In the genomic region with DNA sequence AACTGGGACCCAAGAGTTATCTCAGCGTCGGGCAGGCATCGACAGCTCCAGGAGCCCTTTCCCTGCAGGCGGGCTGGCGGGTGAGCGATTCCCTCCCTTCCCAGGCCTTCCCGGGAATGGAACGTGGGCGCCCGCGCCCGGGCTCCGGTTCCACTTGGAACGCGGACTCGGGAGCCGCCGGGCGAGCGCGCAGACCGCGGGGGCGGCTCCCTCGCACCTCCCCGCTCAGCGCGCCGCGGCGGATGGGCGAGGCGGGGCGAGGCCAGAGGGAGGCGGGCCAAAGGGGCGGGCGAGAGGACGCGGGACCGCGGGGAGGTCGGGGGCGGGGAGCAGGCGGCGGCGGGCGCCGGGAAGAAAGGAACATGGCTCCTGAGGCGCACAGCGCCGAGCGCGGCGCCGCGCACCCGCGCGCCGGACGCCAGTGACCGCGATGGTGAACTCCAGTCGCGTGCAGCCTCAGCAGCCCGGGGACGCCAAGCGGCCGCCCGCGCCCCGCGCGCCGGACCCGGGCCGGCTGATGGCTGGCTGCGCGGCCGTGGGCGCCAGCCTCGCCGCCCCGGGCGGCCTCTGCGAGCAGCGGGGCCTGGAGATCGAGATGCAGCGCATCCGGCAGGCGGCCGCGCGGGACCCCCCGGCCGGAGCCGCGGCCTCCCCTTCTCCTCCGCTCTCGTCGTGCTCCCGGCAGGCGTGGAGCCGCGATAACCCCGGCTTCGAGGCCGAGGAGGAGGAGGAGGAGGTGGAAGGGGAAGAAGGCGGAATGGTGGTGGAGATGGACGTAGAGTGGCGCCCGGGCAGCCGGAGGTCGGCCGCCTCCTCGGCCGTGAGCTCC, we compare ENCODE assay signal across 8 cellular contexts. TPM values are rescaled to one million over a fixed set of nuclear protein-coding genes. Genes with fewer than 3 reads are reported as not detected.
DNase-seq lines count a peak whose midpoint lies in the region; ATAC-seq, FAIRE-seq and TF ChIP-seq lines count a peak whose summit lies in the region.

TSS of gene PKD2 (plus strand) at position 332 of the 829 bp plus-strand sequence. CDS start at position 431, 99 bp downstream.

- H3K4me2 ChIP-seq in A549, result peak within 1 kb of the TSS; percentile 87

- DNase-seq in A549 (ENCODE audit: low read depth in 1 of 2, low spot score in 1 of 2) (peak; percentile 49 to 67), NCI-H2227 treated with DMSO at 0.1 percent for 48 hours (lab: John Stamatoyannopoulos, UW) (peak; percentile 15), colonic mucosa (peak; percentile 89), left kidney (ENCODE audit: low read depth, low spot score) (peak; percentile 94)
- DNase-seq in activated CD4-positive, alpha-beta T cell treated with anti-CD3 and anti-CD28 coated beads for 4 hours, result peak; percentile 62 to 67
- peak; percentile 70 to 89 for DNase-seq in stimulated activated CD4-positive, alpha-beta T cell treated with anti-CD3 and anti-CD28 coated beads, Interleukin-2, amount 100 ng/mL, for 24 hours

- H3K9ac ChIP-seq in colonic mucosa (ENCODE audit: low read depth in 2 of 2, low read length in 2 of 2), result peak within 1 kb of the TSS; percentile 29 to 87

- H3K4me3 ChIP-seq in A549, result peak within 1 kb of the TSS; percentile 98
- peak within 1 kb of the TSS; percentile 90 for H3K4me3 ChIP-seq in colonic mucosa

- no peak for TF ChIP-seq EP300 in A549 (IDR thresholded peaks at IDR 0.05)

- H3K36me3 ChIP-seq in colonic mucosa, result no peaks in the 10 kb centered on the region

- intact Hi-C loops in colonic mucosa (cut with DNase I), result no loop called here

- POLR2A ChIA-PET in A549 (lab: Yijun Ruan, JAX), result no interaction called here

- no CpG with 5 or more reads among the region's 117 CpGs for WGBS in A549 (ENCODE audit: missing lambda C conversion rate)

- TF ChIP-seq POLR2A in A549 (IDR thresholded peaks at IDR 0.05; ENCODE audit: low read length), result peak; percentile 75

- H3K9me3 ChIP-seq in A549, result no peaks in the 10 kb centered on the region
- no peaks in the 10 kb centered on the region for H3K9me3 ChIP-seq in colonic mucosa

- CTCF ChIA-PET in A549 (lab: Yijun Ruan, JAX), result interaction anchor here (1.6 kb wide), 1 partner anchor 199 kb away, joined by 3 read pairs; no protein-coding TSS in a partner anchor

- H3K4me1 ChIP-seq in A549 (peaks cover 40% of the 10 kb centered on the region), colonic mucosa (no peaks in the 10 kb centered on the region)

- no peak for TF ChIP-seq RAD21 in A549 (conservative IDR thresholded peaks at IDR 0.05 in 1 of 2, IDR thresholded peaks at IDR 0.05 in 1 of 2)

- H3K27ac ChIP-seq in A549, result peak within 1 kb of the TSS; percentile 96 to 100
- peak within 1 kb of the TSS; percentile 72 for H3K27ac ChIP-seq in colonic mucosa

- TF ChIP-seq CTCF in A549 (IDR thresholded peaks at IDR 0.05) (no peak), colonic mucosa (IDR thresholded peaks at IDR 0.05) (no peak)

- H3K27me3 ChIP-seq in colonic mucosa, result no peaks in the 10 kb centered on the region

- no peak for FAIRE-seq in A549 (lab: Jason Lieb, UNC)

- ATAC-seq in A549 (peak; percentile 93 to 95), GM18508 (IDR thresholded peaks at IDR 0.05; ENCODE audit: insufficient read depth, unreplicated experiment) (peak; percentile 42), HG02973 (IDR thresholded peaks at IDR 0.05; ENCODE audit: unreplicated experiment) (peak; percentile 84)

TF ChIP-seq in A549, 52 proteins besides CTCF, POLR2A, EP300 and RAD21:
- TF ChIP-seq MAZ (IDR thresholded peaks at IDR 0.05; ENCODE audit: borderline replicate concordance, low read depth, low read length), result no peak
- TF ChIP-seq FOSL2 (IDR thresholded peaks at IDR 0.05), result no peak
- no peak for TF ChIP-seq FOSL2 (CRISPR knock-in tag; IDR thresholded peaks at IDR 0.05)
- TF ChIP-seq ELK1 (IDR thresholded peaks at IDR 0.05; ENCODE audit: low read depth, low read length), result no peak
- TF ChIP-seq ZNF302 (CRISPR knock-in tag; IDR thresholded peaks at IDR 0.05), result no peak
- no peak for TF ChIP-seq RCOR1 (IDR thresholded peaks at IDR 0.05; ENCODE audit: low read depth, low read length)
- no peak for TF ChIP-seq TFCP2L1 (CRISPR knock-in tag; IDR thresholded peaks at IDR 0.05)
- TF ChIP-seq MAX (IDR thresholded peaks at IDR 0.05), result peak; percentile 50; the same call in 1 of the 2 replicates
- TF ChIP-seq MAFK (IDR thresholded peaks at IDR 0.05; ENCODE audit: partially characterized antibody), result no peak
- no peak for TF ChIP-seq SMC3 (IDR thresholded peaks at IDR 0.05)
- no peak for TF ChIP-seq CHD4 (IDR thresholded peaks at IDR 0.05; ENCODE audit: borderline replicate concordance)
- TF ChIP-seq MYC (IDR thresholded peaks at IDR 0.05; ENCODE audit: borderline replicate concordance, low read length), result 0 out of 2 replicates have a peak, but pooled peaks have one; percentile 22
- TF ChIP-seq, protein P1, sequence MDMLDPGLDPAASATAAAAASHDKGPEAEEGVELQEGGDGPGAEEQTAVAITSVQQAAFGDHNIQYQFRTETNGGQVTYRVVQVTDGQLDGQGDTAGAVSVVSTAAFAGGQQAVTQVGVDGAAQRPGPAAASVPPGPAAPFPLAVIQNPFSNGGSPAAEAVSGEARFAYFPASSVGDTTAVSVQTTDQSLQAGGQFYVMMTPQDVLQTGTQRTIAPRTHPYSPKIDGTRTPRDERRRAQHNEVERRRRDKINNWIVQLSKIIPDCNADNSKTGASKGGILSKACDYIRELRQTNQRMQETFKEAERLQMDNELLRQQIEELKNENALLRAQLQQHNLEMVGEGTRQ (IDR thresholded peaks at IDR 0.05), result no peak
- TF ChIP-seq TP53 (CRISPR knock-in tag; IDR thresholded peaks at IDR 0.05), result no peak
- no peak for TF ChIP-seq CBX2 (IDR thresholded peaks at IDR 0.05; ENCODE audit: borderline replicate concordance, low read depth)
- peak in 1 of 2 experiments; percentile 46; a peak in 1 of 5 replicates for TF ChIP-seq JUN (IDR thresholded peaks at IDR 0.05)
- no peak for TF ChIP-seq EHF (CRISPR knock-in tag; IDR thresholded peaks at IDR 0.05)
- no peak for TF ChIP-seq FOXS1 (CRISPR knock-in tag; IDR thresholded peaks at IDR 0.05)
- TF ChIP-seq CBX8 (IDR thresholded peaks at IDR 0.05), result no peak
- no peak for TF ChIP-seq NFE2L2 (conservative IDR thresholded peaks at IDR 0.05; ENCODE audit: low read length)
- TF ChIP-seq KDM1A (IDR thresholded peaks at IDR 0.05; ENCODE audit: low read depth), result no peak
- peak; percentile 84 for TF ChIP-seq E2F6 (IDR thresholded peaks at IDR 0.05; ENCODE audit: borderline replicate concordance, low read depth)
- no peak for TF ChIP-seq RARB (CRISPR knock-in tag; IDR thresholded peaks at IDR 0.05)
- TF ChIP-seq POLR2AphosphoS2 (conservative IDR thresholded peaks at IDR 0.05; ENCODE audit: low read length), result no peak
- no peak for TF ChIP-seq EHMT2 (IDR thresholded peaks at IDR 0.05; ENCODE audit: low read depth)
- TF ChIP-seq JUNB (IDR thresholded peaks at IDR 0.05), result no peak
- no peak for TF ChIP-seq GATA3 (IDR thresholded peaks at IDR 0.05; ENCODE audit: borderline replicate concordance)
- no peak for TF ChIP-seq HOXB13 (CRISPR knock-in tag; IDR thresholded peaks at IDR 0.05; ENCODE audit: low read depth)
TF ChIP-seq in A549: peak in this region for 4.

RNA-seq across cellular contexts. Expression of gene PKD2, which starts in this region (rescaled TPM):
- polyA plus RNA-seq in A549 (2011; rRNA removed) (38.6 and 57.6 TPM in 2 replicates), A549 (2017; fragmentation: RNase III; extraction: RNeasy Plus Mini Kit Qiagen cat#74134 plus additional on column Dnase treatment) (30.6 to 40.2 TPM (median 39.4 TPM) in 3 replicates)
- 10.6 and 14.9 TPM in 2 replicates for polyA plus RNA-seq in A549 (2012; cell fraction: cytosol; rRNA removed)
- 12.7 and 25.1 TPM in 2 replicates for polyA plus RNA-seq in A549 (2012; cell fraction: nucleus; rRNA removed)
- polyA minus RNA-seq in A549 (2011; rRNA and poly(A)+ RNA removed), result 37.9 and 40.6 TPM in 2 replicates
- 1 to 10 TPM; 5.9 to 9.2 TPM for total RNA-seq in colonic mucosa

Comparison
In these comparisons a context has a peak if more than half of its experiments do, and no peak if none do; other contexts are left out.
1. Peak in every context shown above with its lines: DNase-seq, ATAC-seq, H3K4me3 ChIP-seq and H3K27ac ChIP-seq.
2. ATAC-seq: peak in every context shown above with its lines; median percentile 94 in A549; 84 in HG02973; 42 in GM18508.
3. DNase-seq: peak in every context shown above with its lines; median percentile 94 in left kidney; 89 in colonic mucosa; 80 in stimulated activated CD4-positive, alpha-beta T cell treated with anti-CD3 and anti-CD28 coated beads, Interleukin-2, amount 100 ng/mL, for 24 hours; 64 in activated CD4-positive, alpha-beta T cell treated with anti-CD3 and anti-CD28 coated beads for 4 hours; 58 in A549; 15 in NCI-H2227 treated with DMSO at 0.1 percent for 48 hours.